In the genomic region with DNA sequence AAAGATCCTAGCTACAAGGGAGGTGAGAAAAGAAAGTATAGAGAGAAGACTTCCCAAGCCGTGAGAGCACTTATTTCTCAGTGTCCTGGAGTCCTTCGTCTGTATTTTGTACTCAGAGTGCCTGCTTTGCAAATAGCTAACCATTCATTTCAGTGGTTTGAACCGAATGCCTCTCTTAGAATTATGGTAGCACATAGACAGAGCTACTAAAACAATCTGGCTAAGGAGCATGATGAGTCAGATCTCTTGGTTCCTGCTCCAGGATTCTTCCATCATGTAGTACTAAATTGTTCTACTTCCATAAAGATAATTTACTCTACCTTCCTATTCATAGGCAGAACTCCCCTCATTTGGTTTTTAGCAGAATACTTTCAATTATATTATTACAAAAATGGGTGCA, we compare ENCODE assay signal across 24 cellular contexts.
DNase-seq lines count a peak whose midpoint lies in the region; TF ChIP-seq lines count a peak whose summit lies in the region.
"Had no signal": no experiment of that assay in that cellular context is flagged by ENCODE, and none has a peak within 500 bp of the region (broad histone marks: within the 10 kb centered on the region; RNA-seq: fewer than 3 reads in every experiment).

No MANE protein-coding gene starts in this region.

- TF ChIP-seq CTCF in fibroblast of villous mesenchyme (IDR thresholded peaks at IDR 0.05; ENCODE audit: insufficient read depth, low read depth, low read length) = no peak

- no peak overlapping the region for H3K4me3 ChIP-seq in adipocyte (ENCODE audit: low read length)
- H3K4me3 ChIP-seq in fibroblast of villous mesenchyme (ENCODE audit: low read depth, low read length) = no peak overlapping the region
- H3K4me3 ChIP-seq: BLaER1 treated with 17β-estradiol and CSF1 and Interleukin-3, amounts not matched to agents 10 nM and 100 nM had no signal

- peak; percentile 40 for DNase-seq in GM03348 (ENCODE audit: low spot score)
- peak; percentile 8 for DNase-seq in adipocyte (ENCODE audit: low read depth)
- DNase-seq in fibroblast of villous mesenchyme (ENCODE audit: low read depth) = peak; percentile 24
- peak; percentile 26 for DNase-seq in superior temporal gyrus (ENCODE audit: extremely low spot score)
- DNase-seq in ecto neural progenitor cell (ENCODE audit: low spot score) = no peak
- DNase-seq in NCI-H2227 (lab: John Stamatoyannopoulos, UW; ENCODE audit: unreplicated experiment) = no peak
- DNase-seq in SIG-M5 treated with dmso at 0.1 percent for 504 hours (lab: John Stamatoyannopoulos, UW; ENCODE audit: unreplicated experiment) = no peak
- DNase-seq: ACHN; Caco-2; CD4-positive, alpha-beta memory T cell; DMS 273 treated with DMSO at 0.1 percent for 48 hours; DND-41; GDM1; Karpas-422; MV-4-11; NCI-H1105 treated with DMSO at 0.1 percent for 48 hours; NCI-H1694; NCI-H2081; NCI-H2171; NCI-H446 treated with DMSO at 0.1 percent for 48 hours; NK-92 treated with Interleukin-12 subunit alpha and Interleukin-12 subunit beta, amount 100 ng/mL, for 24 hours; SHP77 treated with DMSO at 0.1 percent for 48 hours; SK-N-SH had no signal

- no peaks in the 10 kb centered on the region for H3K4me1 ChIP-seq in adipocyte (ENCODE audit: control insufficient read depth, insufficient read depth, low read length)
- H3K4me1 ChIP-seq: BLaER1 treated with 17β-estradiol and CSF1 and Interleukin-3, amounts not matched to agents 10 nM and 100 nM; Caco-2 had no signal

- H3K27me3 ChIP-seq in adipocyte (replicated peaks; ENCODE audit: control insufficient read depth, insufficient read depth, low read length) = no peaks in the 10 kb centered on the region
- H3K27me3 ChIP-seq: BLaER1 treated with 17β-estradiol and CSF1 and Interleukin-3, amounts not matched to agents 10 nM and 100 nM had no signal

- H3K9ac ChIP-seq in adipocyte (ENCODE audit: low read length) = no peak overlapping the region
- H3K9ac ChIP-seq: BLaER1 treated with 17β-estradiol and CSF1 and Interleukin-3, amounts not matched to agents 10 nM and 100 nM; SK-N-SH had no signal

- no peaks in the 10 kb centered on the region for H3K36me3 ChIP-seq in adipocyte (ENCODE audit: control insufficient read depth, insufficient read depth, low read length, severe bottlenecking)
- H3K36me3 ChIP-seq: BLaER1 treated with 17β-estradiol and CSF1 and Interleukin-3, amounts not matched to agents 10 nM and 100 nM had no signal

- no peaks in the 10 kb centered on the region for H3K9me3 ChIP-seq in adipocyte (ENCODE audit: control insufficient read depth, low read length)
- H3K9me3 ChIP-seq: BLaER1 treated with 17β-estradiol and CSF1 and Interleukin-3, amounts not matched to agents 10 nM and 100 nM; Caco-2; SK-N-SH had no signal

Comparison
In these comparisons a context has a peak if more than half of its experiments do, and no peak if none do; other contexts are left out.
1. DNase-seq: peak in GM03348 (single experiment), adipocyte (single experiment), fibroblast of villous mesenchyme (single experiment) and superior temporal gyrus (single experiment); none in ecto neural progenitor cell (single experiment), NCI-H2227 (single experiment) and SIG-M5 treated with dmso at 0.1 percent for 504 hours (single experiment).